8 cellular contexts compared by ENCODE assay signal in genomic region chr10:56360967-56361841, GRCh38. TPM values are rescaled to one million over a fixed set of nuclear protein-coding genes. Genes with fewer than 3 reads are reported as not detected.
DNase-seq lines count a peak whose midpoint lies in the region; ATAC-seq, FAIRE-seq and TF ChIP-seq lines count a peak whose summit lies in the region.

Gene ZWINT (minus strand): TSS chr10:56361259. CDS start chr10:56361236, 23 bp downstream.

- no peak for FAIRE-seq in bronchial epithelial cell (lab: Jason Lieb, UNC)

- peak within 1 kb of the TSS; percentile 60 for H3K9ac ChIP-seq in smooth muscle cell (ENCODE audit: low read depth)

- in situ Hi-C loops in GM18951 (cut with MboI; ENCODE audit: low sequenced_read_pairs, unreplicated experiment): no loop called here

- ATAC-seq in HG03175 (IDR thresholded peaks at IDR 0.05; ENCODE audit: unreplicated experiment): peak; percentile 98

- H3K79me2 ChIP-seq in smooth muscle cell (ENCODE audit: low read depth): no peaks in the 10 kb centered on the region

- no peak for TF ChIP-seq CTCF in WI38 (IDR thresholded peaks at IDR 0.05; ENCODE audit: low read depth, low read length)
- no peak for TF ChIP-seq CTCF in bronchial epithelial cell (IDR thresholded peaks at IDR 0.05; ENCODE audit: insufficient read depth, low read length, severe bottlenecking)
- TF ChIP-seq CTCF in smooth muscle cell (IDR thresholded peaks at IDR 0.05; ENCODE audit: borderline replicate concordance, insufficient read depth, poor library complexity, severe bottlenecking): no peak

- H3K27me3 ChIP-seq in bronchial epithelial cell (ENCODE audit: control insufficient read depth, insufficient read depth, low read length): no peaks in the 10 kb centered on the region
- H3K27me3 ChIP-seq in smooth muscle cell (ENCODE audit: low read depth): no peaks in the 10 kb centered on the region

- peak within 1 kb of the TSS; percentile 99 for H2AFZ ChIP-seq in smooth muscle cell (ENCODE audit: low read depth)

- peaks cover 4% of the 10 kb centered on the region for H3F3A ChIP-seq in smooth muscle cell (ENCODE audit: low read depth)

- H3K36me3 ChIP-seq in bronchial epithelial cell (ENCODE audit: control insufficient read depth, insufficient read depth, low read length) (peaks cover 4% of the 10 kb centered on the region), smooth muscle cell (ENCODE audit: low read depth) (no peaks in the 10 kb centered on the region)

- no peaks in the 10 kb centered on the region for H3K4me1 ChIP-seq in smooth muscle cell (ENCODE audit: low read depth)

- H3K27ac ChIP-seq in smooth muscle cell (ENCODE audit: low read depth): peak within 1 kb of the TSS; percentile 70

- peak within 1 kb of the TSS; percentile 88 for H3K4me3 ChIP-seq in WI38 (ENCODE audit: low read depth, low read length)
- H3K4me3 ChIP-seq in bronchial epithelial cell (ENCODE audit: low read depth, low read length): peak within 1 kb of the TSS; percentile 76
- peak within 1 kb of the TSS; percentile 85 for H3K4me3 ChIP-seq in smooth muscle cell

- peak; percentile 97 for DNase-seq in AG08396 (ENCODE audit: low spot score)
- peak; percentile 93 for DNase-seq in NCI-H2227 treated with DMSO at 0.1 percent for 48 hours (lab: John Stamatoyannopoulos, UW)
- peak; percentile 93 for DNase-seq in bronchial epithelial cell (ENCODE audit: low read depth)
- peak; percentile 95 for DNase-seq in iPS-NIHi7 (ENCODE audit: extremely low spot score)
- peak; percentile 77 for DNase-seq in smooth muscle cell (lab: John Stamatoyannopoulos, UW; ENCODE audit: unreplicated experiment)

- WGBS in smooth muscle cell (ENCODE audit: low lambda C conversion rate): under 1% methylated on average over 52 of the region's 52 CpGs

- peak within 1 kb of the TSS; percentile 91 for H3K4me2 ChIP-seq in smooth muscle cell

- no peaks in the 10 kb centered on the region for H4K20me1 ChIP-seq in smooth muscle cell (ENCODE audit: low read depth)

- no peaks in the 10 kb centered on the region for H3K9me3 ChIP-seq in smooth muscle cell (replicated peaks; ENCODE audit: low read depth)

- TF ChIP-seq POLR2A in GM18951 (IDR thresholded peaks at IDR 0.05; ENCODE audit: extremely low read depth, insufficient read depth, insufficient read length): peak; percentile 89

RNA-seq across cellular contexts. Expression of gene ZWINT, which starts in this region (rescaled TPM):
- total RNA-seq in bronchial epithelial cell: 2.6 and 6.0 TPM in 2 replicates
- total RNA-seq in smooth muscle cell: 19.5 TPM in 2 replicates
- 27.4 and 28.3 TPM in 2 replicates for polyA plus RNA-seq in smooth muscle cell

Comparison
In these comparisons a context has a peak if more than half of its experiments do, and no peak if none do; other contexts are left out.
1. Peak in every context shown above with its lines: DNase-seq, ATAC-seq, H3K4me3 ChIP-seq and H3K27ac ChIP-seq.